ENCODE assay signal across 8 cellular contexts in the genomic region with DNA sequence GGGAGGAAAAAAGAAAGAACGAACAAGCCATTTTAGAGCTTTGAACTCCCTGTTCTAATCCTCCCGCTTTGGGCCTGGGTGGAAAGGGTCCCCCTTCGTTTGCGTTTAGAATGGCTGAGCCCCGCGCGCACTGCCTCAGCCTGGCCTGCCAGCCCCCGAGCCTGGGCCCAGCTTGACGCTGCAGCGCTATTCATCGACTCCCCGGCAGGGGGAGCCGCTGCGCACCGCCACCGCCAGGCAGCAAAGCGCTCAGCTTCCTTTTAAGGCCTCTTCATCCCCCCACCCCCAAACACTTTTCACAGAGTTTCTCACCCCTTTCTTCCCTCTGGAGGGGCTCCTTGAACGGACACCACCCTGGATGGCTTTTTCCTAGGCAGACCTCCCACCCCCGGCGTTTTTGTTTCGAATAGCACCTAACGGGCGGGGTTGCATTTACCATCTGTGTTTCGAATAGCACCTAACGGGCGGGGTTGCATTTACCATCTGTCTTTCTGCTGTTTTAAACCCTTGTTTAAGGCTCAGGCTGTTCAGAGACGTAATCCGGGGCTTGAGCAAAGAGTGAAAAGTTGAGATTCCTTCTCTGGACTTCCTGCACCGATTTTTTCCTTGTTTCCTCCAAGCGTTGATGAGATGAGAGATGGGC. TPM values are rescaled to one million over a fixed set of nuclear protein-coding genes. Genes with fewer than 3 reads are reported as not detected.
DNase-seq lines count a peak whose midpoint lies in the region; ATAC-seq and TF ChIP-seq lines count a peak whose summit lies in the region.

No MANE protein-coding gene starts in this region.

- H3K36me3 ChIP-seq in BE2C, result no peaks in the 10 kb centered on the region

- no peaks in the 10 kb centered on the region for H3K9me3 ChIP-seq in BE2C

- H3K36me3 Mint-ChIP-seq in activated naive CD8-positive, alpha-beta T cell treated with anti-CD3 and anti-CD28 coated beads, Interleukin-2, amount 50 U/mL, for 24 hours (ENCODE audit: low read depth), result no peaks in the 10 kb centered on the region

- no peaks in the 10 kb centered on the region for H3K4me1 Mint-ChIP-seq in activated naive CD8-positive, alpha-beta T cell treated with anti-CD3 and anti-CD28 coated beads, Interleukin-2, amount 50 U/mL, for 24 hours

- H3K27me3 ChIP-seq in BE2C, result no peaks in the 10 kb centered on the region

- peak; percentile 24 for ATAC-seq in activated naive CD8-positive, alpha-beta T cell treated with anti-CD3 and anti-CD28 coated beads, Interleukin-2, amount 50 U/mL, for 24 hours
- ATAC-seq in GM18511 (IDR thresholded peaks at IDR 0.05; ENCODE audit: unreplicated experiment), result no peak

- peak; percentile 57 for DNase-seq in BE2C
- peak; percentile 4 for DNase-seq in HT1080 (ENCODE audit: low read depth)
- DNase-seq in activated naive CD8-positive, alpha-beta T cell treated with anti-CD3 and anti-CD28 coated beads, Interleukin-2, amount 50 U/mL, for 24 hours, result peak; percentile 50
- peak; percentile 19 for DNase-seq in kidney tubule cell (ENCODE audit: low spot score)
- DNase-seq in stimulated activated CD8-positive, alpha-beta memory T cell treated with anti-CD3 and anti-CD28 coated beads, Interleukin-7, amount 100 ng/mL, for 24 hours (ENCODE audit: low read depth), result peak; percentile 1
- no peak for DNase-seq in H4 (ENCODE audit: low spot score)
- DNase-seq in effector CD4-positive, alpha-beta T cell, result no peak

- H3K9me3 Mint-ChIP-seq in activated naive CD8-positive, alpha-beta T cell treated with anti-CD3 and anti-CD28 coated beads, Interleukin-2, amount 50 U/mL, for 24 hours, result peaks cover 16% of the 10 kb centered on the region

- H3K27me3 Mint-ChIP-seq in activated naive CD8-positive, alpha-beta T cell treated with anti-CD3 and anti-CD28 coated beads, Interleukin-2, amount 50 U/mL, for 24 hours, result peaks cover 12% of the 10 kb centered on the region

- no peaks in the 10 kb centered on the region for H3K4me1 ChIP-seq in BE2C

- H3K4me3 Mint-ChIP-seq in activated naive CD8-positive, alpha-beta T cell treated with anti-CD3 and anti-CD28 coated beads, Interleukin-2, amount 50 U/mL, for 24 hours, result no peak overlapping the region

- peak; percentile 75 for TF ChIP-seq CTCF in BE2C (IDR thresholded peaks at IDR 0.05; ENCODE audit: low read depth, low read length)

- H3K4me3 ChIP-seq in BE2C (ENCODE audit: low read depth, low read length), result peak overlapping the region; percentile 19; the same call in 1 of the 2 replicates

- no peak overlapping the region for H3K27ac Mint-ChIP-seq in activated naive CD8-positive, alpha-beta T cell treated with anti-CD3 and anti-CD28 coated beads, Interleukin-2, amount 50 U/mL, for 24 hours

RNA-seq across cellular contexts. Expression of a gene that starts 56.4 kb away (rescaled TPM):
- polyA plus RNA-seq in BE2C (2012; ENCODE audit: insufficient read depth, insufficient read length, low read depth), result not detected
- not detected in 2 replicates for total RNA-seq in HT1080 (2014; rRNA removed; shearing (Covaris generic))
- not detected in 2 replicates for polyA plus RNA-seq in HT1080 (2015; cell fraction: cytosol; rRNA removed)
- polyA plus RNA-seq in HT1080 (2015; cell fraction: nucleus; rRNA removed), result not detected in 2 replicates
- 0.06 and 0.08 TPM in 2 replicates for total RNA-seq in H4 (2014; rRNA removed; shearing (Covaris generic))

Comparison
In these comparisons a context has a peak if more than half of its experiments do, and no peak if none do; other contexts are left out.
1. DNase-seq: peak in BE2C (single experiment), HT1080 (single experiment), activated naive CD8-positive, alpha-beta T cell treated with anti-CD3 and anti-CD28 coated beads, Interleukin-2, amount 50 U/mL, for 24 hours (single experiment), kidney tubule cell (single experiment) and stimulated activated CD8-positive, alpha-beta memory T cell treated with anti-CD3 and anti-CD28 coated beads, Interleukin-7, amount 100 ng/mL, for 24 hours (single experiment); none in H4 (single experiment) and effector CD4-positive, alpha-beta T cell (single experiment).